In the genomic region with DNA sequence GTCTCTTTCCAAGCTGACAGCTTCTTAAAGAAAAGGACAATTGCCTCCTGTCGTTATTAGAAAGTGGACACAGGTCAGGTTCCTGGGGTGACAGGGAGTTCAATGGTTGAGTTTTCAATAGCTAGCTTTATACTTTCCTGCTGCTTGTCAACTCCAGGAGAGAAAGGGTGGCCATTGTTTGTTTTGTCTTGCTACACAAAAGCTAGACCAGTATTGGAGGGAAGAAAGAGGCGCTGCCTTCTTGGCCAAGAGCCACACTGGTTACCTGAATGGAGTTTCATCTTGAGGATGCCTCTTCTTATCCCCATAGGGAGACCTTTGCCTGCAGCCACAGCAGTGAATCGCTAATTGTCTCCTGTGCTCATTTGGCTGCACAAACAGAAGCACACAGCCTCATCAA, we compare ENCODE assay signal across 1 cellular context.
TF ChIP-seq lines count a peak whose summit lies in the region.

No MANE protein-coding gene starts in this region.

TF ChIP-seq in HepG2, 621 proteins besides CTCF, POLR2A, EP300 and RAD21 (continued from another document):
- TF ChIP-seq, protein P1, sequence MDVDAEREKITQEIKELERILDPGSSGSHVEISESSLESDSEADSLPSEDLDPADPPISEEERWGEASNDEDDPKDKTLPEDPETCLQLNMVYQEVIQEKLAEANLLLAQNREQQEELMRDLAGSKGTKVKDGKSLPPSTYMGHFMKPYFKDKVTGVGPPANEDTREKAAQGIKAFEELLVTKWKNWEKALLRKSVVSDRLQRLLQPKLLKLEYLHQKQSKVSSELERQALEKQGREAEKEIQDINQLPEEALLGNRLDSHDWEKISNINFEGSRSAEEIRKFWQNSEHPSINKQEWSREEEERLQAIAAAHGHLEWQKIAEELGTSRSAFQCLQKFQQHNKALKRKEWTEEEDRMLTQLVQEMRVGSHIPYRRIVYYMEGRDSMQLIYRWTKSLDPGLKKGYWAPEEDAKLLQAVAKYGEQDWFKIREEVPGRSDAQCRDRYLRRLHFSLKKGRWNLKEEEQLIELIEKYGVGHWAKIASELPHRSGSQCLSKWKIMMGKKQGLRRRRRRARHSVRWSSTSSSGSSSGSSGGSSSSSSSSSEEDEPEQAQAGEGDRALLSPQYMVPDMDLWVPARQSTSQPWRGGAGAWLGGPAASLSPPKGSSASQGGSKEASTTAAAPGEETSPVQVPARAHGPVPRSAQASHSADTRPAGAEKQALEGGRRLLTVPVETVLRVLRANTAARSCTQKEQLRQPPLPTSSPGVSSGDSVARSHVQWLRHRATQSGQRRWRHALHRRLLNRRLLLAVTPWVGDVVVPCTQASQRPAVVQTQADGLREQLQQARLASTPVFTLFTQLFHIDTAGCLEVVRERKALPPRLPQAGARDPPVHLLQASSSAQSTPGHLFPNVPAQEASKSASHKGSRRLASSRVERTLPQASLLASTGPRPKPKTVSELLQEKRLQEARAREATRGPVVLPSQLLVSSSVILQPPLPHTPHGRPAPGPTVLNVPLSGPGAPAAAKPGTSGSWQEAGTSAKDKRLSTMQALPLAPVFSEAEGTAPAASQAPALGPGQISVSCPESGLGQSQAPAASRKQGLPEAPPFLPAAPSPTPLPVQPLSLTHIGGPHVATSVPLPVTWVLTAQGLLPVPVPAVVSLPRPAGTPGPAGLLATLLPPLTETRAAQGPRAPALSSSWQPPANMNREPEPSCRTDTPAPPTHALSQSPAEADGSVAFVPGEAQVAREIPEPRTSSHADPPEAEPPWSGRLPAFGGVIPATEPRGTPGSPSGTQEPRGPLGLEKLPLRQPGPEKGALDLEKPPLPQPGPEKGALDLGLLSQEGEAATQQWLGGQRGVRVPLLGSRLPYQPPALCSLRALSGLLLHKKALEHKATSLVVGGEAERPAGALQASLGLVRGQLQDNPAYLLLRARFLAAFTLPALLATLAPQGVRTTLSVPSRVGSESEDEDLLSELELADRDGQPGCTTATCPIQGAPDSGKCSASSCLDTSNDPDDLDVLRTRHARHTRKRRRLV (CRISPR knock-in tag; IDR thresholded peaks at IDR 0.05) = no peak
- TF ChIP-seq, protein P2, sequence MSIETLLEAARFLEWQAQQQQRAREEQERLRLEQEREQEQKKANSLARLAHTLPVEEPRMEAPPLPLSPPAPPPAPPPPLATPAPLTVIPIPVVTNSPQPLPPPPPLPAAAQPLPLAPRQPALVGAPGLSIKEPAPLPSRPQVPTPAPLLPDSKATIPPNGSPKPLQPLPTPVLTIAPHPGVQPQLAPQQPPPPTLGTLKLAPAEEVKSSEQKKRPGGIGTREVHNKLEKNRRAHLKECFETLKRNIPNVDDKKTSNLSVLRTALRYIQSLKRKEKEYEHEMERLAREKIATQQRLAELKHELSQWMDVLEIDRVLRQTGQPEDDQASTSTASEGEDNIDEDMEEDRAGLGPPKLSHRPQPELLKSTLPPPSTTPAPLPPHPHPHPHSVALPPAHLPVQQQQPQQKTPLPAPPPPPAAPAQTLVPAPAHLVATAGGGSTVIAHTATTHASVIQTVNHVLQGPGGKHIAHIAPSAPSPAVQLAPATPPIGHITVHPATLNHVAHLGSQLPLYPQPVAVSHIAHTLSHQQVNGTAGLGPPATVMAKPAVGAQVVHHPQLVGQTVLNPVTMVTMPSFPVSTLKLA (IDR thresholded peaks at IDR 0.05) = no peak
- TF ChIP-seq ZNF660 (CRISPR knock-in tag; IDR thresholded peaks at IDR 0.05; ENCODE audit: borderline replicate concordance, low read depth) = no peak
- TF ChIP-seq RARA (CRISPR knock-in tag; IDR thresholded peaks at IDR 0.05) = no peak
- TF ChIP-seq ZSCAN20 (CRISPR knock-in tag; IDR thresholded peaks at IDR 0.05; ENCODE audit: borderline replicate concordance) = no peak
- TF ChIP-seq ESRRA (CRISPR knock-in tag; IDR thresholded peaks at IDR 0.05; ENCODE audit: low read depth) = no peak
- TF ChIP-seq MLLT10 (CRISPR knock-in tag; IDR thresholded peaks at IDR 0.05) = no peak
- TF ChIP-seq ZNF670 (CRISPR knock-in tag; IDR thresholded peaks at IDR 0.05; ENCODE audit: borderline replicate concordance) = no peak
